Comparison of ENCODE assay signal across 10 cellular contexts in the genomic region with DNA sequence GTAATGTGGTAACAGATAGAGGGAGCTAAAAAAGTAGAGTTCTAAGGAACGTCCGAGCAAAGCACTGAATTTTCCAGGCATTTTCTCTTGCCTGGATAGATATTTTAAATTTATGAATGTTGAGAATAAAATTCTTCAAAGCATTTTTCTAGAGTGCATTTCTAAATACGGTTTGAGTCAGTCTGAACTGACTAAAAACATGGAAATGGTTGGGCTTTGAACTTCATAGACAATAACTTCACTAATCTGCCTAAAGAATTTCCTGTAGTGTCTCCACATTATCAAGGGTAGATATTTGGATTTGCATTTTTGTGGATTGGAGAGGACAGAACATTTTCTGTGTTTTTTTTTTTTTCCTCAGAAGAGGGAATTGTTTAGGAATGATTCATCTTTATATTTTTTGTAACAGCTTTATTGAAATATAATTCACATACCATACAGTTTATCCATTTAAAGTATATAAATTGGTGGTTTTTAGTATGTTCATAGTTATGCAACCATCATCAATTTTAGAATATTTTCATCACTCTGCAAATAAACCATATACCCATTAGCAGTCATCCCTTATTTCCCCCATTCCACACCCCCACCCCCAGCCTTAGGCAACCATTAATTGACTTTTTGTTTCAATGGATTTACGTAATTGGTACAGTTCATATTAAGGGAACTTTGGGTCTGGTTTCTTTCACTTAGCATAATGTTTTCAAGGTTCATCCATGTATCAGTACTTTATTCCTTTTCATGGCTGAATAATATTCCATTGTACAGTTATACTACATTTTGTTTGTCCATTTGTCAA. TPM values are rescaled to one million over a fixed set of nuclear protein-coding genes. Genes with fewer than 3 reads are reported as not detected.
DNase-seq lines count a peak whose midpoint lies in the region; ATAC-seq and TF ChIP-seq lines count a peak whose summit lies in the region.
"Had no signal": no experiment of that assay in that cellular context is flagged by ENCODE, and none has a peak within 500 bp of the region (broad histone marks: within the 10 kb centered on the region; RNA-seq: fewer than 3 reads in every experiment).

No MANE protein-coding gene starts in this region.

- intact Hi-C loops in CD8-positive, alpha-beta T cell (cut with DNase I, micrococcal nuclease) = loop anchor here (5.0 kb wide), 2 partner anchors 32 to 103 kb away; a partner anchor contains a TSS
- intact Hi-C loops in esophagus squamous epithelium (cut with DNase I) = no loop called here
- intact Hi-C loops in psoas muscle (cut with DNase I) = loop anchor here (5.0 kb wide), 2 partner anchors 37 to 42 kb away; no protein-coding TSS in a partner anchor

- peaks cover 2% of the 10 kb centered on the region for H3K9me3 Mint-ChIP-seq in CD8-positive, alpha-beta T cell
- H3K9me3 Mint-ChIP-seq in activated naive CD8-positive, alpha-beta T cell treated with anti-CD3 and anti-CD28 coated beads for 36 hours = peaks cover 4% of the 10 kb centered on the region

- CTCF ChIA-PET in CD8-positive, alpha-beta T cell (lab: Charles Lee) = interaction anchor here (1.4 kb wide), 1 partner anchor 71 kb away, joined by 3 read pairs; no protein-coding TSS in a partner anchor

- no peaks in the 10 kb centered on the region for H3K27me3 Mint-ChIP-seq in CD8-positive, alpha-beta T cell (ENCODE audit: low read depth)
- no peaks in the 10 kb centered on the region for H3K27me3 Mint-ChIP-seq in activated naive CD8-positive, alpha-beta T cell treated with anti-CD3 and anti-CD28 coated beads for 36 hours
- H3K27me3 Mint-ChIP-seq: activated naive CD8-positive, alpha-beta T cell treated with anti-CD3 and anti-CD28 coated beads, Interleukin-2, amount 50 U/mL, for 24 hours had no signal

- H3K4me3 ChIP-seq in CD8-positive, alpha-beta T cell (ENCODE audit: low read depth, low read length) = no peak overlapping the region
- H3K4me3 ChIP-seq in SJSA1 (no peak overlapping the region), esophagus squamous epithelium (no peak overlapping the region), psoas muscle (no peak overlapping the region)

- no peak overlapping the region for H3K27ac ChIP-seq in CD8-positive, alpha-beta T cell (ENCODE audit: low read depth, low read length)
- H3K27ac ChIP-seq in SJSA1 = peak overlapping the region; percentile 94
- peak overlapping the region in 3 of 4 donors; percentile 5 to 20 (median 13) for H3K27ac ChIP-seq in esophagus squamous epithelium
- peak overlapping the region; percentile 20 for H3K27ac ChIP-seq in psoas muscle

- H3K36me3 Mint-ChIP-seq in CD8-positive, alpha-beta T cell = peaks cover 4% of the 10 kb centered on the region
- H3K36me3 Mint-ChIP-seq in activated naive CD8-positive, alpha-beta T cell treated with anti-CD3 and anti-CD28 coated beads for 36 hours = peaks cover 15% of the 10 kb centered on the region

- H3K27me3 ChIP-seq in CD8-positive, alpha-beta T cell (ENCODE audit: insufficient read depth, low read length) = no peaks in the 10 kb centered on the region
- H3K27me3 ChIP-seq in SJSA1 (replicated peaks) = no peaks in the 10 kb centered on the region
- no peaks in the 10 kb centered on the region for H3K27me3 ChIP-seq in esophagus squamous epithelium
- no peaks in the 10 kb centered on the region for H3K27me3 ChIP-seq in psoas muscle (ENCODE audit: insufficient read depth in 3 of 3, low read length in 2 of 3)

- peaks cover 62% of the 10 kb centered on the region for H3K4me1 ChIP-seq in CD8-positive, alpha-beta T cell (ENCODE audit: insufficient read depth, low read length)
- H3K4me1 ChIP-seq in SJSA1 (replicated peaks) (peaks cover 58% of the 10 kb centered on the region), esophagus squamous epithelium (peaks cover 0 to 49% (median 14%) of the 10 kb centered on the region in 3 donors), psoas muscle (peaks cover 51% of the 10 kb centered on the region)

- POLR2A ChIA-PET in CD8-positive, alpha-beta T cell (lab: Charles Lee) = interaction anchor here (0.9 kb wide), 1 partner anchor 56 kb away, joined by 3 read pairs; no protein-coding TSS in a partner anchor

- no peak for TF ChIP-seq POLR2A in esophagus squamous epithelium (IDR thresholded peaks at IDR 0.05)

- peaks cover 74% of the 10 kb centered on the region for H3K4me1 Mint-ChIP-seq in CD8-positive, alpha-beta T cell (ENCODE audit: low read depth)
- peaks cover 51% of the 10 kb centered on the region for H3K4me1 Mint-ChIP-seq in activated naive CD8-positive, alpha-beta T cell treated with anti-CD3 and anti-CD28 coated beads for 36 hours

- no peak for TF ChIP-seq CTCF in CD8-positive, alpha-beta T cell (IDR thresholded peaks at IDR 0.05)
- no peak for TF ChIP-seq CTCF in esophagus squamous epithelium (IDR thresholded peaks at IDR 0.05)
- no peak for TF ChIP-seq CTCF in psoas muscle (IDR thresholded peaks at IDR 0.05)

- H3K27ac Mint-ChIP-seq in CD8-positive, alpha-beta T cell = peak overlapping the region; percentile 47
- H3K27ac Mint-ChIP-seq in activated naive CD8-positive, alpha-beta T cell treated with anti-CD3 and anti-CD28 coated beads for 36 hours = no peak overlapping the region
- H3K27ac Mint-ChIP-seq: activated naive CD8-positive, alpha-beta T cell treated with anti-CD3 and anti-CD28 coated beads, Interleukin-2, amount 50 U/mL, for 24 hours had no signal

- no peak overlapping the region for H3K4me3 Mint-ChIP-seq in CD8-positive, alpha-beta T cell
- no peak overlapping the region for H3K4me3 Mint-ChIP-seq in activated naive CD8-positive, alpha-beta T cell treated with anti-CD3 and anti-CD28 coated beads for 36 hours
- H3K4me3 Mint-ChIP-seq: activated naive CD8-positive, alpha-beta T cell treated with anti-CD3 and anti-CD28 coated beads, Interleukin-2, amount 50 U/mL, for 24 hours had no signal

- no peaks in the 10 kb centered on the region for H3K9me3 ChIP-seq in CD8-positive, alpha-beta T cell (ENCODE audit: low read length)
- H3K9me3 ChIP-seq in SJSA1 (replicated peaks) = no peaks in the 10 kb centered on the region
- no peaks in the 10 kb centered on the region for H3K9me3 ChIP-seq in esophagus squamous epithelium
- no peaks in the 10 kb centered on the region for H3K9me3 ChIP-seq in psoas muscle

- DNase-seq in CD8-positive, alpha-beta T cell = no peak
- DNase-seq in SJSA1 (ENCODE audit: low read depth in 1 of 2, low spot score in 2 of 2) = peak in 1 of 2 experiments; percentile 85
- no peak for DNase-seq in esophagus squamous epithelium (lab: John Stamatoyannopoulos, UW)
- no peak for DNase-seq in psoas muscle
- no peak for DNase-seq in COR-L47 (lab: John Stamatoyannopoulos, UW)
- DNase-seq in medulla oblongata (ENCODE audit: extremely low spot score) = no peak
- no peak for DNase-seq in activated naive CD8-positive, alpha-beta T cell treated with anti-CD3 and anti-CD28 coated beads for 36 hours
- DNase-seq: activated naive CD8-positive, alpha-beta T cell treated with anti-CD3 and anti-CD28 coated beads, Interleukin-2, amount 50 U/mL, for 24 hours; T-helper 9 cell had no signal

- 43 to 55% methylated on average over 4 of the region's 4 CpGs for WGBS in esophagus squamous epithelium, 2 donors
- WGBS in psoas muscle, 3 donors = 56 to 64% (median 61%) methylated on average over 4 of the region's 4 CpGs

- H3K36me3 ChIP-seq in CD8-positive, alpha-beta T cell (ENCODE audit: insufficient read depth, low read length) = no peaks in the 10 kb centered on the region
- H3K36me3 ChIP-seq in SJSA1 (peaks cover 10% of the 10 kb centered on the region), esophagus squamous epithelium (peaks cover 0 to 6% (median 0%) of the 10 kb centered on the region in 3 donors), psoas muscle (ENCODE audit: insufficient read depth in 1 of 2, low read depth in 1 of 2) (no peaks in the 10 kb centered on the region)

- ATAC-seq in CD8-positive, alpha-beta T cell = no peak
- ATAC-seq in psoas muscle = no peak
- ATAC-seq in GM19463 (IDR thresholded peaks at IDR 0.05; ENCODE audit: unreplicated experiment) = no peak
- ATAC-seq: activated naive CD8-positive, alpha-beta T cell treated with anti-CD3 and anti-CD28 coated beads, Interleukin-2, amount 50 U/mL, for 24 hours had no signal

RNA-seq across cellular contexts. Expression of a gene that starts 20.7 kb away (rescaled TPM):
- 10 to 100 TPM; 27.5 to 31.0 TPM for total RNA-seq in CD8-positive, alpha-beta T cell
- total RNA-seq in SJSA1 (2014; rRNA removed; shearing (Covaris generic)) = 12.7 and 20.7 TPM in 2 replicates
- total RNA-seq in esophagus squamous epithelium = 10 to 100 TPM in 1 of 4 donors, 1 to 10 TPM in 3; 8.5 to 13.7 (median 9.2) TPM
- 10 to 100 TPM; 16.4 to 22.8 (median 17.8) TPM for total RNA-seq in psoas muscle
- polyA plus RNA-seq in psoas muscle = 10 to 100 TPM in 1 of 3 donors, 1 to 10 TPM in 2; 4.8 to 13.8 (median 6.2) TPM
- 1 to 10 TPM; 7.5 to 9.7 TPM for total RNA-seq in activated naive CD8-positive, alpha-beta T cell treated with anti-CD3 and anti-CD28 coated beads for 36 hours
